18 cellular contexts compared by ENCODE assay signal in genomic region chr2:88597168-88597567, GRCh38. TPM values are rescaled to one million over a fixed set of nuclear protein-coding genes. Genes with fewer than 3 reads are reported as not detected.
DNase-seq lines count a peak whose midpoint lies in the region; ATAC-seq and TF ChIP-seq lines count a peak whose summit lies in the region.
"Had no signal": no experiment of that assay in that cellular context is flagged by ENCODE, and none has a peak within 500 bp of the region (broad histone marks: within the 10 kb centered on the region; RNA-seq: fewer than 3 reads in every experiment).

No MANE protein-coding gene starts in this region.

- no peaks in the 10 kb centered on the region for H3K79me2 ChIP-seq in neural progenitor cell (ENCODE audit: low read depth)

- H3K4me3 ChIP-seq in BLaER1 (no peak overlapping the region), HAP-1 (no peak overlapping the region), neural progenitor cell (no peak overlapping the region), brain microvascular endothelial cell (ENCODE audit: low read depth, low read length) (no peak overlapping the region)
- H3K4me3 ChIP-seq: SK-N-MC had no signal

- no peak overlapping the region for H2AFZ ChIP-seq in neural progenitor cell (replicated peaks)

- H3K27ac ChIP-seq in BLaER1 (0 out of 2 replicates have a peak overlapping the region, but pooled peaks have one; percentile 6), VCaP (peak overlapping the region; percentile 58; the same call in 1 of the 2 replicates), neural progenitor cell (no peak overlapping the region), brain microvascular endothelial cell (no peak overlapping the region)
- H3K27ac ChIP-seq: SK-N-MC had no signal

- no peak overlapping the region for H3K4me3 Mint-ChIP-seq in neural progenitor cell

- no peak overlapping the region for H3K4me2 ChIP-seq in BLaER1
- H3K4me2 ChIP-seq in neural progenitor cell = peak overlapping the region; percentile 39

- H3K4me1 ChIP-seq in BLaER1 (peaks cover 73% of the 10 kb centered on the region), HAP-1 (peaks cover 37% of the 10 kb centered on the region), neural progenitor cell (peaks cover 42% of the 10 kb centered on the region)

- H3K27me3 ChIP-seq in BLaER1 (no peaks in the 10 kb centered on the region), HAP-1 (ENCODE audit: low read depth) (peaks cover 9% of the 10 kb centered on the region; the same call in 1 of the 2 replicates), neural progenitor cell (no peaks in the 10 kb centered on the region), brain microvascular endothelial cell (replicated peaks) (no peaks in the 10 kb centered on the region)

- H3K4me1 Mint-ChIP-seq in neural progenitor cell = peaks cover 28% of the 10 kb centered on the region

- H3F3A ChIP-seq in neural progenitor cell (ENCODE audit: low read depth) = peaks cover 22% of the 10 kb centered on the region

- H4K20me1 ChIP-seq in BLaER1 = no peaks in the 10 kb centered on the region
- H4K20me1 ChIP-seq in neural progenitor cell (ENCODE audit: low read depth) = peaks cover 24% of the 10 kb centered on the region

- H3K9me3 ChIP-seq in BLaER1 (no peaks in the 10 kb centered on the region), HAP-1 (no peaks in the 10 kb centered on the region), neural progenitor cell (ENCODE audit: low read depth) (no peaks in the 10 kb centered on the region)

- ATAC-seq in HG02970 (IDR thresholded peaks at IDR 0.05; ENCODE audit: low FRiP score, unreplicated experiment) = no peak
- ATAC-seq: Panc1, Right ventricle myocardium inferior had no signal

- H3K36me3 ChIP-seq in BLaER1 = peaks cover 51% of the 10 kb centered on the region
- H3K36me3 ChIP-seq in HAP-1 (replicated peaks) = no peaks in the 10 kb centered on the region
- no peaks in the 10 kb centered on the region for H3K36me3 ChIP-seq in neural progenitor cell
- H3K36me3 ChIP-seq in brain microvascular endothelial cell (replicated peaks) = no peaks in the 10 kb centered on the region

- DNase-seq in HAP-1 (ENCODE audit: low spot score in 2 of 2) (peak; percentile 11 to 98), neural progenitor cell (ENCODE audit: low spot score) (no peak), HuH-7.5 (ENCODE audit: low spot score) (no peak), brain microvascular endothelial cell (no peak)
- DNase-seq: ACHN, DMS153, KBM-7, NCI-H1092 treated with DMSO at 0.1 percent for 48 hours, NCI-H1694, NCI-H2107, NCI-H226, NCI-H69 had no signal

- peaks cover 4% of the 10 kb centered on the region for H3K27me3 Mint-ChIP-seq in neural progenitor cell (ENCODE audit: insufficient read depth, low read depth)

- no peaks in the 10 kb centered on the region for H3K9me3 Mint-ChIP-seq in neural progenitor cell

- peaks cover 7% of the 10 kb centered on the region for H3K36me3 Mint-ChIP-seq in neural progenitor cell

- no peak overlapping the region for H3K9ac ChIP-seq in BLaER1
- no peak overlapping the region for H3K9ac ChIP-seq in neural progenitor cell

- in situ Hi-C loops in HAP-1 (cut with MboI; ENCODE audit: low sequenced_read_pairs) (no loop called here), brain microvascular endothelial cell (cut with HindIII; ENCODE audit: low pct_ligation_motif_present, low sequenced_read_pairs) (loop anchor here (10.0 kb wide), 1 partner anchor 68 kb away; no protein-coding TSS in a partner anchor)

- H3K27ac Mint-ChIP-seq in neural progenitor cell = no peak overlapping the region

- TF ChIP-seq CTCF in VCaP (conservative IDR thresholded peaks at IDR 0.05) = no peak
- no peak for TF ChIP-seq CTCF in neural progenitor cell (IDR thresholded peaks at IDR 0.05)
- TF ChIP-seq CTCF in brain microvascular endothelial cell (IDR thresholded peaks at IDR 0.05; ENCODE audit: low read depth, low read length, missing control alignments) = no peak

RNA-seq across cellular contexts. Expression of gene EIF2AK3, which starts 30.1 kb away (rescaled TPM):
- total RNA-seq in neural progenitor cell (ENCODE audit: low replicate concordance) = 14.9 and 21.6 TPM in 2 replicates

Comparison
In these comparisons a context has a peak if more than half of its experiments do, and no peak if none do; other contexts are left out.
1. H3K27ac ChIP-seq: peak in BLaER1 (single experiment) and VCaP (single experiment); none in neural progenitor cell (single experiment) and brain microvascular endothelial cell (single experiment).
2. DNase-seq: peak in HAP-1 (2 of 2); none in neural progenitor cell (single experiment), HuH-7.5 (single experiment) and brain microvascular endothelial cell (single experiment).